ENCODE assay signal across 13 cellular contexts in the genomic region with DNA sequence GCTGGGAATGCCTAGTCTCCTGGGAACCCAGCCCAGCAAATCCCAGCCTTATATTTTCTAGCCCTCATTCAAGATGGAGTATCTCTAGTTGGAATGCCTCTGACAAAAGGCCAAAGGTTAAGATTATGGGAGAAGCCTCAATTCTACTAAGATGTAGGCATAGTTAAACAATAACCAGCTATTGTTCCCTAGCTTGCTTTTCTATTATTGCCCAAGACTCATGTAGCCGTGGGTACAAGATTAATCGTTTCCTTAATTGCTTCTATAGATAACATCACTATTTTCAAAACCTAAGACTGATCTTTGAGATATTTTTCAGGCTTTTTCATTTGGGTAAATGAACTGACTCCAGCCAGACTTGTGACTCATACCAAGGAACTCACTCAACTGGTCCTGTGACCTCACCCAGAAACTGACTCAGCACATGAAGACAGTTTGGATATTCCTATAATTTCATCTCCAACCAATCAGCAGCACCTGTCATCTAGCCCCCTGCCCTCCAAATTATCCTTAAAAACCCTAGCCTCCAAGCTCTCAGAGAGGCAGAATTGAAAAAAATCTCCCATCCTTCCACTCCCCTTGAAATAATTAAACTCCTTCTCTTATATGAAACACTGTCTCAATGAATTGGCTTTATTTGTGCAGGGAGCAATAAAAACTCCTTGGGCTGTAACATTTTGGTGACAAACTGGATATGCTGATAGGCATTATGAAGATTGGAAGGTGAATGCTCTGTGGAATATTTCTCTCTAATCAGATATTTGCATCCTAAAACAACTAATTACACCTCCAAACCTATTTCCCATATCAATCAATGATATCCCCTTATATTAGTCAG.
DNase-seq lines count a peak whose midpoint lies in the region; ATAC-seq, FAIRE-seq and TF ChIP-seq lines count a peak whose summit lies in the region.
"Had no signal": no experiment of that assay in that cellular context is flagged by ENCODE, and none has a peak within 500 bp of the region (broad histone marks: within the 10 kb centered on the region; RNA-seq: fewer than 3 reads in every experiment).

No MANE protein-coding gene starts in this region.

- no peak for TF ChIP-seq CTCF in AG04449 (IDR thresholded peaks at IDR 0.05; ENCODE audit: insufficient read depth, low read length, missing control alignments)
- no peak for TF ChIP-seq CTCF in bronchial epithelial cell (IDR thresholded peaks at IDR 0.05; ENCODE audit: insufficient read depth, low read length, severe bottlenecking)

- H3K27me3 ChIP-seq in bronchial epithelial cell (ENCODE audit: control insufficient read depth, insufficient read depth, low read length) (no peaks in the 10 kb centered on the region), mesenchymal stem cell (ENCODE audit: control insufficient read depth in 1 of 2, insufficient read depth in 1 of 2, low read length in 2 of 2) (no peaks in the 10 kb centered on the region)
- H3K27me3 ChIP-seq: cardiac muscle cell had no signal

- H3K23ac ChIP-seq in mesenchymal stem cell (ENCODE audit: low read length in 2 of 2): no peak overlapping the region

- no peak overlapping the region for H3K14ac ChIP-seq in mesenchymal stem cell (ENCODE audit: low read length in 2 of 2)

- no peak for ATAC-seq in T-helper 17 cell

- no peak overlapping the region for H4K8ac ChIP-seq in mesenchymal stem cell (ENCODE audit: low read length)

- H2AK5ac ChIP-seq in mesenchymal stem cell (ENCODE audit: low read length, severe bottlenecking): peak overlapping the region; percentile 85

- H3K36me3 Mint-ChIP-seq in T-helper 17 cell (ENCODE audit: low read depth): no peaks in the 10 kb centered on the region
- H3K36me3 Mint-ChIP-seq: CD4-positive, CD25-positive, alpha-beta regulatory T cell had no signal

- 0% methylated on average over 2 of the region's 2 CpGs for WGBS in mesenchymal stem cell

- DNase-seq in AG04449 (ENCODE audit: low read depth, low spot score) (peak; percentile 71), LHCN-M2 (ENCODE audit: low read depth) (peak; percentile 92), bronchial epithelial cell (ENCODE audit: low read depth) (peak; percentile 98), mesenchymal stem cell (peak; percentile 95), NCI-H2081 treated with DMSO at 0.1 percent for 48 hours (lab: John Stamatoyannopoulos, UW) (no peak), NCI-H345 (lab: John Stamatoyannopoulos, UW) (no peak), NCI-H1092 (lab: John Stamatoyannopoulos, UW) (no peak), T-helper 17 cell (no peak)
- DNase-seq: activated CD4-positive, CD25-positive, alpha-beta regulatory T cell treated with anti-CD3 and anti-CD28 coated beads, Interleukin-2, amount 50 U/mL, for 72 hours; CD4-positive, CD25-positive, alpha-beta regulatory T cell; left ventricle myocardium inferior; stimulated activated CD4-positive, alpha-beta T cell treated with anti-CD3 and anti-CD28 coated beads, Interleukin-4, amount 100 ng/mL, for 24 hours had no signal

- H3K18ac ChIP-seq in mesenchymal stem cell (ENCODE audit: low read depth in 1 of 2, low read length in 2 of 2): no peak overlapping the region

- no peak overlapping the region for H3K4me3 Mint-ChIP-seq in T-helper 17 cell

- H3K4me1 Mint-ChIP-seq in T-helper 17 cell: no peaks in the 10 kb centered on the region
- H3K4me1 Mint-ChIP-seq: CD4-positive, CD25-positive, alpha-beta regulatory T cell had no signal

- no peak overlapping the region for H3K4me3 ChIP-seq in AG04449 (ENCODE audit: low read depth, low read length)
- no peak overlapping the region for H3K4me3 ChIP-seq in bronchial epithelial cell (ENCODE audit: low read depth, low read length)
- H3K4me3 ChIP-seq in mesenchymal stem cell (ENCODE audit: insufficient read depth in 1 of 2, low read depth in 1 of 2, low read length in 2 of 2): no peak overlapping the region
- H3K4me3 ChIP-seq: cardiac muscle cell, left ventricle myocardium inferior had no signal

- no peak overlapping the region for H4K91ac ChIP-seq in mesenchymal stem cell (ENCODE audit: low read length)

- no peak overlapping the region for H3K4ac ChIP-seq in mesenchymal stem cell (ENCODE audit: low read depth in 1 of 2, low read length in 2 of 2)

- peaks cover 4% of the 10 kb centered on the region for H3K4me1 ChIP-seq in mesenchymal stem cell (ENCODE audit: control insufficient read depth, insufficient read depth, low read depth, low read length)
- H3K4me1 ChIP-seq: left ventricle myocardium inferior had no signal

- no peak overlapping the region for H2AFZ ChIP-seq in mesenchymal stem cell (ENCODE audit: low read depth, low read length)

- FAIRE-seq in bronchial epithelial cell (lab: Jason Lieb, UNC): no peak

- H3K9ac ChIP-seq in mesenchymal stem cell (ENCODE audit: low read length): peak overlapping the region; percentile 18

- no peaks in the 10 kb centered on the region for H3K27me3 Mint-ChIP-seq in T-helper 17 cell
- H3K27me3 Mint-ChIP-seq: CD4-positive, CD25-positive, alpha-beta regulatory T cell had no signal

- CTCF ChIA-PET in AG04449 (lab: Yijun Ruan, JAX): no interaction called here

- H3K79me1 ChIP-seq in mesenchymal stem cell (replicated peaks; ENCODE audit: low read length, poor library complexity, severe bottlenecking): no peaks in the 10 kb centered on the region

- no peaks in the 10 kb centered on the region for H3K9me3 ChIP-seq in mesenchymal stem cell (ENCODE audit: control insufficient read depth, low read length)
- H3K9me3 ChIP-seq in T-helper 17 cell (ENCODE audit: control insufficient read depth, low read length, poor library complexity, severe bottlenecking): no peaks in the 10 kb centered on the region
- H3K9me3 ChIP-seq: left ventricle myocardium inferior had no signal

- H3K4me2 ChIP-seq in mesenchymal stem cell (ENCODE audit: low read length, poor library complexity, severe bottlenecking): no peak overlapping the region

- no peaks in the 10 kb centered on the region for H3K36me3 ChIP-seq in bronchial epithelial cell (ENCODE audit: control insufficient read depth, insufficient read depth, low read length)
- H3K36me3 ChIP-seq in mesenchymal stem cell (ENCODE audit: control insufficient read depth in 1 of 2, insufficient read depth in 2 of 2, low read depth in 1 of 2, low read length in 2 of 2): no peaks in the 10 kb centered on the region
- H3K36me3 ChIP-seq: cardiac muscle cell, left ventricle myocardium inferior had no signal

- H2BK120ac ChIP-seq in mesenchymal stem cell (ENCODE audit: low read depth, low read length): no peak overlapping the region

- no peak overlapping the region for H2BK12ac ChIP-seq in mesenchymal stem cell (ENCODE audit: low read length in 2 of 2)

- no peak overlapping the region for H3K27ac Mint-ChIP-seq in T-helper 17 cell
- H3K27ac Mint-ChIP-seq: CD4-positive, CD25-positive, alpha-beta regulatory T cell had no signal

- H2BK15ac ChIP-seq in mesenchymal stem cell (ENCODE audit: low read depth, poor library complexity, severe bottlenecking): no peak overlapping the region

- POLR2A ChIA-PET in AG04449 (lab: Yijun Ruan, JAX): no interaction called here

- peak overlapping the region; percentile 92 for H3K27ac ChIP-seq in mesenchymal stem cell (ENCODE audit: low read length, poor library complexity, severe bottlenecking)
- H3K27ac ChIP-seq: cardiac muscle cell, left ventricle myocardium inferior had no signal

- peak overlapping the region; percentile 57 for H2BK5ac ChIP-seq in mesenchymal stem cell (ENCODE audit: low read depth, low read length, poor library complexity, severe bottlenecking)

Comparison
In these comparisons a context has a peak if more than half of its experiments do, and no peak if none do; other contexts are left out.
1. DNase-seq: peak in AG04449 (single experiment), LHCN-M2 (single experiment), bronchial epithelial cell (single experiment) and mesenchymal stem cell (single experiment); none in NCI-H2081 treated with DMSO at 0.1 percent for 48 hours (single experiment), NCI-H345 (single experiment), NCI-H1092 (single experiment) and T-helper 17 cell (0 of 3).